ENCODE assay signal across 28 cellular contexts in the genomic region with DNA sequence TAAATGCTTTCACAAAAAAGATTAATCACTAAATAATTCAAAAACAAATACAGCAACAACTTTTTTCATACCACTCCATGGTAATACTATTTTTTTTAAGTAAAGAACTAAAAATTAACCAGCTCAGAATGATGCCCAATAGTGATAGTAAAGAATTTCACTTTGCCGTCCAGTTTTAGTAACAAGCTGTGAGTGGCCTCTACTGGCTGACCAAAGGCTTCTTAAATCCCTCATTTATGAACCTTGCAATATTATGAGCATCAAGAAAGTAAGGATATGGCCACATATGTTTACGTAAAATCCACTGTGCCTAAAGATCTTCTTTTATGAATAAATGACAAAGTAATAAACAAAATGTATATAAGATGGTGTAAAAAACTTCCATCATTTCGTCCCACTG.
DNase-seq lines count a peak whose midpoint lies in the region; ATAC-seq and TF ChIP-seq lines count a peak whose summit lies in the region.
"Had no signal": no experiment of that assay in that cellular context is flagged by ENCODE, and none has a peak within 500 bp of the region (broad histone marks: within the 10 kb centered on the region; RNA-seq: fewer than 3 reads in every experiment).

No MANE protein-coding gene starts in this region.

- H3K27me3 ChIP-seq in heart left ventricle (no peaks in the 10 kb centered on the region), PC-3 (ENCODE audit: low read length) (no peaks in the 10 kb centered on the region), heart right ventricle (no peaks in the 10 kb centered on the region), osteoblast (ENCODE audit: insufficient read depth, low read length) (no peaks in the 10 kb centered on the region), prostate gland (replicated peaks; ENCODE audit: insufficient read depth) (no peaks in the 10 kb centered on the region)
- H3K27me3 ChIP-seq: breast epithelium, neutrophil, SJCRH30, spleen, transverse colon had no signal

- no TSS peak for BruUV-seq in PC-3 (replicated peaks; lab: Mats Ljungman, UMichigan)

- H3K27ac ChIP-seq in heart left ventricle (no peak overlapping the region), PC-3 (ENCODE audit: low read length) (no peak overlapping the region), heart right ventricle (no peak overlapping the region), osteoblast (ENCODE audit: low read depth, low read length) (no peak overlapping the region), prostate gland (no peak overlapping the region)
- H3K27ac ChIP-seq: breast epithelium, coronary artery, neutrophil, SJCRH30, spleen, transverse colon had no signal

- intact Hi-C loops in heart left ventricle (cut with DNase I), result loop anchor here in 2 of 10 donors (5.0 to 10.0 kb wide), 2 partner anchors 65 to 67 kb away; no protein-coding TSS in a partner anchor
- intact Hi-C loops in cardiac septum (cut with DNase I), result no loop called here
- intact Hi-C loops in PC-3 (cut with micrococcal nuclease), result loop anchor here (2.0 to 5.0 kb wide), 3 partner anchors 90 to 771 kb away; no protein-coding TSS in a partner anchor
- intact Hi-C loops in heart right ventricle (cut with DNase I), result loop anchor here in 2 of 10 donors (10.0 kb wide), 1 partner anchor 67 kb away; no protein-coding TSS in a partner anchor
- intact Hi-C loops in prostate gland (cut with DNase I), result no loop called here

- H3K9me3 ChIP-seq in heart left ventricle, result no peaks in the 10 kb centered on the region
- no peaks in the 10 kb centered on the region for H3K9me3 ChIP-seq in PC-3 (ENCODE audit: low read length)
- H3K9me3 ChIP-seq in heart right ventricle, result no peaks in the 10 kb centered on the region
- no peaks in the 10 kb centered on the region for H3K9me3 ChIP-seq in osteoblast (ENCODE audit: low read depth, low read length)
- H3K9me3 ChIP-seq in prostate gland, result no peaks in the 10 kb centered on the region
- H3K9me3 ChIP-seq: breast epithelium, neutrophil, spleen, transverse colon had no signal

- POLR2A ChIA-PET in PC-3 (lab: Charles Lee; ENCODE audit: unreplicated experiment), result interaction anchor here (0.7 kb wide), 1 partner anchor 157 kb away, joined by 3 read pairs; no protein-coding TSS in a partner anchor

- H3F3A ChIP-seq in PC-3 (ENCODE audit: low read length, unreplicated experiment), result no peaks in the 10 kb centered on the region

- H3K36me3 ChIP-seq in heart left ventricle (no peaks in the 10 kb centered on the region), PC-3 (ENCODE audit: low read depth, low read length) (no peaks in the 10 kb centered on the region), heart right ventricle (no peaks in the 10 kb centered on the region), osteoblast (ENCODE audit: insufficient read depth, low read length) (no peaks in the 10 kb centered on the region), prostate gland (no peaks in the 10 kb centered on the region)
- H3K36me3 ChIP-seq: breast epithelium, neutrophil, SJCRH30, transverse colon had no signal

- no peak for DNase-seq in heart left ventricle
- no peak for DNase-seq in cardiac septum (ENCODE audit: low spot score)
- peak; percentile 32 for DNase-seq in PC-3
- DNase-seq in heart right ventricle, result no peak
- no peak for DNase-seq in osteoblast (ENCODE audit: insufficient read length, low spot score, missing footprints)
- no peak for DNase-seq in prostate gland (ENCODE audit: low spot score)
- DNase-seq in midbrain (lab: John Stamatoyannopoulos, UW), result no peak
- DNase-seq: activated CD4-positive, alpha-beta memory T cell treated with anti-CD3 and anti-CD28 coated beads for 36 hours; activated CD8-positive, alpha-beta memory T cell treated with anti-CD3 and anti-CD28 coated beads, Interleukin-2, amount 50 U/mL, for 4 hours; activated naive CD4-positive, alpha-beta T cell treated with anti-CD3 and anti-CD28 coated beads, Interleukin-2, amount 10 ng/mL, durations not matched to agents 7 days and 5 days; amniotic stem cell; Calu3; effector memory CD8-positive, alpha-beta T cell; erythroblast; foreskin melanocyte; KBM-7; MM.1S; NCI-H2029 treated with DMSO at 0.1 percent for 48 hours; NCI-H226; OCI-M1; SJCRH30; spleen; transverse colon had no signal

- no peaks in the 10 kb centered on the region for H3K9me2 ChIP-seq in PC-3 (replicated peaks; ENCODE audit: low read length)

- no peak for TF ChIP-seq POLR2A in heart left ventricle (IDR thresholded peaks at IDR 0.05)
- no peak for TF ChIP-seq POLR2A in prostate gland (IDR thresholded peaks at IDR 0.05)

- peaks cover 0 to 21% (median 4%) of the 10 kb centered on the region in 12 donors for H3K4me1 ChIP-seq in heart left ventricle
- H3K4me1 ChIP-seq in PC-3 (ENCODE audit: insufficient read depth, low read length), result peaks cover 35% of the 10 kb centered on the region
- H3K4me1 ChIP-seq in heart right ventricle, result peaks cover 0 to 29% (median 5%) of the 10 kb centered on the region in 9 donors
- peaks cover 14% of the 10 kb centered on the region for H3K4me1 ChIP-seq in osteoblast (ENCODE audit: insufficient read depth, low read length)
- no peaks in the 10 kb centered on the region for H3K4me1 ChIP-seq in prostate gland (replicated peaks)
- H3K4me1 ChIP-seq: breast epithelium, SJCRH30, transverse colon had no signal

- H2AFZ ChIP-seq in PC-3 (ENCODE audit: low read length) (no peak overlapping the region), osteoblast (ENCODE audit: low read length) (no peak overlapping the region)
- H2AFZ ChIP-seq: GM23338 had no signal

- no peak overlapping the region for H3K4me2 ChIP-seq in PC-3 (ENCODE audit: low read length)
- H3K4me2 ChIP-seq in osteoblast (ENCODE audit: insufficient read depth, low read length), result no peak overlapping the region
- H3K4me2 ChIP-seq: GM23338 had no signal

- H4K20me1 ChIP-seq in PC-3 (ENCODE audit: low read length), result no peaks in the 10 kb centered on the region
- H4K20me1 ChIP-seq in osteoblast (ENCODE audit: insufficient read depth, low read length), result peaks cover 17% of the 10 kb centered on the region

- H3K79me2 ChIP-seq in PC-3 (ENCODE audit: low read length), result no peaks in the 10 kb centered on the region
- H3K79me2 ChIP-seq in osteoblast (ENCODE audit: insufficient read depth, low read length), result no peaks in the 10 kb centered on the region

- no peak overlapping the region for H3K9ac ChIP-seq in PC-3 (ENCODE audit: low read length)

- ATAC-seq in heart left ventricle, result peak; percentile 38 to 80 (median 76)
- ATAC-seq in PC-3, result peak; percentile 37; the same call in 1 of the 2 replicates
- ATAC-seq in heart right ventricle, result peak in 5 of 8 donors; percentile 47 to 85 (median 78)
- ATAC-seq: activated CD4-positive, CD25-positive, alpha-beta regulatory T cell treated with anti-CD3 and anti-CD28 coated beads, Interleukin-2, amount 50 U/mL, for 24 hours; effector memory CD8-positive, alpha-beta T cell; GM23338 had no signal

- CTCF ChIA-PET in PC-3 (lab: Charles Lee), result interaction anchor here (0.5 to 0.6 kb wide), 3 partner anchors 138 to 487 kb away, joined by 3 to 8 read pairs (median 4); no protein-coding TSS in a partner anchor

- WGBS in heart left ventricle, 4 donors, result 79 to 84% (median 80%) methylated on average over 3 of the region's 3 CpGs
- WGBS in heart right ventricle, 2 donors, result 80 to 82% methylated on average over 3 of the region's 3 CpGs
- 88% methylated on average over 3 of the region's 3 CpGs for WGBS in prostate gland

- TF ChIP-seq CTCF in heart left ventricle (IDR thresholded peaks at IDR 0.05) (peak in 8 of 12 donors; percentile 10 to 45 (median 23)), PC-3 (conservative IDR thresholded peaks at IDR 0.05; ENCODE audit: low read depth, low read length) (peak; percentile 64), heart right ventricle (IDR thresholded peaks at IDR 0.05) (peak in 5 of 9 donors; percentile 28 to 54 (median 42)), osteoblast (IDR thresholded peaks at IDR 0.05; ENCODE audit: extremely low read depth, low read depth, low read length) (no peak), prostate gland (IDR thresholded peaks at IDR 0.05) (no peak)

- H3K4me3 ChIP-seq in heart left ventricle, result no peak overlapping the region
- H3K4me3 ChIP-seq in PC-3 (ENCODE audit: low read length), result no peak overlapping the region
- H3K4me3 ChIP-seq in heart right ventricle, result no peak overlapping the region
- no peak overlapping the region for H3K4me3 ChIP-seq in osteoblast (ENCODE audit: insufficient read depth, low read length)
- H3K4me3 ChIP-seq in prostate gland, result no peak overlapping the region
- H3K4me3 ChIP-seq: breast epithelium, coronary artery, GM23338, SJCRH30, spleen, transverse colon had no signal

Comparison
In these comparisons a context has a peak if more than half of its experiments do, and no peak if none do; other contexts are left out.
1. CTCF ChIP-seq: peak in heart left ventricle (8 of 12), PC-3 (single experiment) and heart right ventricle (5 of 9); none in osteoblast (single experiment) and prostate gland (0 of 4).
2. Peak in every context shown above with its lines, with median percentiles within 50 percentile points of each other: ATAC-seq.